1 cellular context compared by ENCODE assay signal in the genomic region with DNA sequence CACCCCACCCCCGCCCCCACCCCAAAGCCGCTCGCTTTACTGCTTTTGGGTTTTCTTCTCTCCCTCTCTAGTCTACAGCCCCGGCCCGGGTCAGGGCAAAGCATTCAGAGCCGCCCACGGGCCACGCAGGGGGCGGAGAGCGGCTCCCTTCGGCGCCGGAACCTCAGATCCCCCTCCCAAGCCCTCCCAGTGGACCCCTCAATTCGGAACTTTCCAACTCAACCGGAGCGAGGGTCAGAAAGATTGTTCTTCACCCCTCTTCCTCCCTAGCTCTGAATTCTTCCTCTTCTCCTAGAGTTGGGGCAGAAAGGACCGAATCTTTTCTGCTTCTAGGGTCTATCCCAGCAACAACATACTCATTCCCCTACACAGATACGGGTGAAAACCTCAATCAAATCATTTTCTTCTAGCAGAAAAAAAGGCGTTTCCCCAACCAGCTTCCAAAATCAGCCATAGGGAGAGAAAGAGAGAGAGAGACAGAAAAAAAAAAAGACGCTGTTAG.
TF ChIP-seq lines count a peak whose summit lies in the region.

No MANE protein-coding gene starts in this region.

TF ChIP-seq in endothelial cell of umbilical vein, 7 proteins besides CTCF, POLR2A, EP300 and RAD21:
- TF ChIP-seq POLR2AphosphoS5 (IDR thresholded peaks at IDR 0.05; ENCODE audit: insufficient read depth, low read depth, low read length), result no peak
- TF ChIP-seq, protein P1, sequence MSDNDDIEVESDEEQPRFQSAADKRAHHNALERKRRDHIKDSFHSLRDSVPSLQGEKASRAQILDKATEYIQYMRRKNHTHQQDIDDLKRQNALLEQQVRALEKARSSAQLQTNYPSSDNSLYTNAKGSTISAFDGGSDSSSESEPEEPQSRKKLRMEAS (IDR thresholded peaks at IDR 0.05; ENCODE audit: insufficient read depth, insufficient read length), result no peak
- TF ChIP-seq FOS (IDR thresholded peaks at IDR 0.05; ENCODE audit: borderline replicate concordance, insufficient read depth, low read length), result no peak
- TF ChIP-seq GATA2 (IDR thresholded peaks at IDR 0.05; ENCODE audit: insufficient read depth, insufficient read length, low read depth, low read length), result no peak
- no peak for TF ChIP-seq JUN (IDR thresholded peaks at IDR 0.05; ENCODE audit: borderline replicate concordance, insufficient read depth, insufficient read length, low read depth)
- no peak for TF ChIP-seq EZH2 (IDR thresholded peaks at IDR 0.05; ENCODE audit: borderline replicate concordance, low read depth, low read length, severe bottlenecking)
- no peak for TF ChIP-seq MYC (IDR thresholded peaks at IDR 0.05; ENCODE audit: low read depth, low read length)
TF ChIP-seq in endothelial cell of umbilical vein: peak in this region for 0.
